ENCODE assay signal across 8 cellular contexts in genomic region chr19:50203281-50204080, GRCh38. TPM values are rescaled to one million over a fixed set of nuclear protein-coding genes. Genes with fewer than 3 reads are reported as not detected.
DNase-seq lines count a peak whose midpoint lies in the region; ATAC-seq and TF ChIP-seq lines count a peak whose summit lies in the region.
"Had no signal": no experiment of that assay in that cellular context is flagged by ENCODE, and none has a peak within 500 bp of the region (broad histone marks: within the 10 kb centered on the region; RNA-seq: fewer than 3 reads in every experiment).

TSS of gene MYH14 (plus strand) at chr19:50203622. CDS start at chr19:50210366, 6,744 bp downstream.

- ATAC-seq in thoracic aorta (ENCODE audit: insufficient number of reproducible peaks, low FRiP score, low read depth), result peak; percentile 75
- no peak for ATAC-seq in GM18909 (IDR thresholded peaks at IDR 0.05; ENCODE audit: poor library complexity, unreplicated experiment)

- H3K27ac Mint-ChIP-seq in endodermal cell, result peak within 1 kb of the TSS; percentile 89

- H3K36me3 ChIP-seq in endodermal cell (ENCODE audit: control insufficient read depth, insufficient read depth, low read length) (no peaks in the 10 kb centered on the region), thoracic aorta (no peaks in the 10 kb centered on the region)

- no peak within 1 kb of the TSS for H3K27ac ChIP-seq in endodermal cell (ENCODE audit: low read depth, low read length)
- H3K27ac ChIP-seq in thoracic aorta, result no peak within 1 kb of the TSS

- no peak within 1 kb of the TSS for H3K9ac ChIP-seq in endodermal cell (ENCODE audit: extremely low read depth, low read length, poor library complexity, severe bottlenecking)

- H3K36me3 Mint-ChIP-seq in endodermal cell (ENCODE audit: low read depth), result no peaks in the 10 kb centered on the region

- H3K4me3 ChIP-seq in endodermal cell (ENCODE audit: low read length) (no peak within 1 kb of the TSS), thoracic aorta (peak within 1 kb of the TSS; percentile 73)

- H3K9me3 ChIP-seq in endodermal cell (ENCODE audit: control insufficient read depth, low read length), result peaks cover 7% of the 10 kb centered on the region
- H3K9me3 ChIP-seq in thoracic aorta, result no peaks in the 10 kb centered on the region

- peak within 1 kb of the TSS; percentile 57 for H3K4me3 Mint-ChIP-seq in endodermal cell

- peak; percentile 100 for DNase-seq in HT-29 (ENCODE audit: low spot score)
- peak; percentile 91 for DNase-seq in NCI-H526 treated with DMSO at 0.1 percent for 48 hours (lab: John Stamatoyannopoulos, UW)
- peak; percentile 98 for DNase-seq in endodermal cell
- DNase-seq in mesenteric fat pad (ENCODE audit: low spot score), result no peak
- DNase-seq in thoracic aorta (ENCODE audit: low spot score), result peak; percentile 51
- no peak for DNase-seq in HK-2 (ENCODE audit: unreplicated experiment)

- H3K4me1 ChIP-seq in endodermal cell (ENCODE audit: control insufficient read depth, insufficient read depth, low read length) (no peaks in the 10 kb centered on the region), thoracic aorta (ENCODE audit: control insufficient read depth in 1 of 2, low read depth in 2 of 2) (peaks cover 6 to 35% of the 10 kb centered on the region in 2 donors)

- peaks cover 3% of the 10 kb centered on the region for H3K4me1 Mint-ChIP-seq in endodermal cell

- WGBS in endodermal cell (ENCODE audit: insufficient coverage in 1 of 2, insufficient read length in 1 of 2), 2 experiments, result 50 to 72% methylated on average over 49 to 78 of the region's 78 CpGs

- peaks cover 42% of the 10 kb centered on the region for H3K27me3 Mint-ChIP-seq in endodermal cell (ENCODE audit: insufficient read depth)

- H3K27me3 ChIP-seq in endodermal cell (ENCODE audit: control insufficient read depth, insufficient read depth, low read length, poor library complexity, severe bottlenecking), result peaks cover 21% of the 10 kb centered on the region
- H3K27me3 ChIP-seq in thoracic aorta (replicated peaks; ENCODE audit: insufficient read depth), result no peaks in the 10 kb centered on the region

- TF ChIP-seq CTCF in endodermal cell (conservative IDR thresholded peaks at IDR 0.05), result no peak
- TF ChIP-seq CTCF in thoracic aorta (IDR thresholded peaks at IDR 0.05), result peak; percentile 9

- H3K9me3 Mint-ChIP-seq in endodermal cell, result no peaks in the 10 kb centered on the region

RNA-seq across cellular contexts. Expression of gene MYH14, which starts in this region (rescaled TPM):
- total RNA-seq in HT-29 (2014; rRNA removed; shearing (Covaris generic)), result 130 and 172 TPM in 2 replicates
- 10 to 100 TPM; 12.8 to 16.7 TPM for total RNA-seq in endodermal cell
- polyA plus RNA-seq in endodermal cell (2013, experiment 1 of 2), result 1.1 TPM
- polyA plus RNA-seq in endodermal cell (2013, experiment 2 of 2), result 0.99 TPM
- total RNA-seq in mesenteric fat pad, result 26.4 TPM
- total RNA-seq in thoracic aorta, result 10 to 100 TPM in 1 of 2 donors, 1 to 10 TPM in 1; 2.6 to 11.1 TPM
- total RNA-seq: mononuclear cell had no signal

Comparison
In these comparisons a context has a peak if more than half of its experiments do, and no peak if none do; other contexts are left out.
1. DNase-seq: peak in HT-29 (single experiment), NCI-H526 treated with DMSO at 0.1 percent for 48 hours (single experiment), endodermal cell (single experiment) and thoracic aorta (single experiment); none in mesenteric fat pad (single experiment) and HK-2 (single experiment).